Comparison of ENCODE assay signal across 11 cellular contexts in the genomic region with DNA sequence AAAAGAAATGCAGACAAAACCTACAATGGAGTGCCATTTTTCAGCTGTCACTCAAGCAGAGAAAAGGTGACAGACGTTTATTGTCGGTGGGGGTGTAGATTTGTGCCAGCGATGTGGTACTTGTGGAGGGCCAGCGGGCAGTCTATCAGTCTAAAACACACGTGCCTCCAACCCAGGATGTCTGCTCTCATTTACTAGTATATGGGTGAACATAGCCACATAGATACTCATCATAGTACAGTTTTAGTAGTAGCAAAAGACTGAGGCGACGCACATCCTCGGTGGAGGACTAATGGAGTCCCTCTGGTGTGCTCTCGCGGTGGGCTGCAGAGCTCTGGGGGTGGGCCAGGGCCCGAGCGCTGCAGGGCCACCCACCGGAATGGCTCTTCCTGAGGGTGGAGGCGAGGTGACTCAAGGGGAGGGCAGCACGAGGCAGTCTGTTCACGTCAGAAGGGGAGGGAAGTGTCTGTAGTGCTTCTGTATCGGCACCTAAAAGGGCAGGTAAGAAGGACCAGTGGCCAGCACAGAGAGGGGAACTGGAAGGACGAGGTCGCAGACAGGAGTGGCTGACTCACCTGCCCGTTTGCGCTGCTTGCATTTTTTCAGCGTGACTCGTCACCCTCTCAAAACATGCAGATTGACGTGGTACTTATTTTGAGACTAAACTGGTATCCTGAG. TPM values are rescaled to one million over a fixed set of nuclear protein-coding genes. Genes with fewer than 3 reads are reported as not detected.
A peak's percentile ranks its signal among the peaks of the same experiment; 100 is the strongest.
DNase-seq lines count a peak whose midpoint lies in the region; ATAC-seq, FAIRE-seq and TF ChIP-seq lines count a peak whose summit lies in the region.
"Had no signal": no experiment of that assay in that cellular context is flagged by ENCODE, and none has a peak within 500 bp of the region (broad histone marks: within the 10 kb centered on the region; RNA-seq: fewer than 3 reads in every experiment).

No MANE protein-coding gene starts in this region.

- no peaks in the 10 kb centered on the region for H4K20me1 ChIP-seq in K562 (replicated peaks; ENCODE audit: control insufficient read depth, insufficient read depth, low read length)

- intact Hi-C loops in K562 (cut with micrococcal nuclease) (no loop called here), upper lobe of right lung (cut with DNase I) (no loop called here)

- H3K27ac ChIP-seq in K562 (ENCODE audit: extremely low read depth, low read depth, low read length) = no peak overlapping the region
- H3K27ac ChIP-seq in upper lobe of right lung = no peak overlapping the region

- ATAC-seq in K562 (no peak; the same call in 2 of the 3 replicates), upper lobe of right lung (peak; percentile 96)
- ATAC-seq: activated CD8-positive, alpha-beta T cell treated with anti-CD3 and anti-CD28 coated beads for 36 hours had no signal

- no peak for FAIRE-seq in K562 (lab: Jason Lieb, UNC)
- FAIRE-seq: A204.1 had no signal

- TF ChIP-seq RAD21 in K562 (CRISPR knock-in tag; conservative IDR thresholded peaks at IDR 0.05 in 1 of 2, IDR thresholded peaks at IDR 0.05 in 1 of 2) = no peak

- no peak for TF ChIP-seq POLR2A in K562 (conservative IDR thresholded peaks at IDR 0.05)

- TF ChIP-seq CTCF in K562 (IDR thresholded peaks at IDR 0.05 in 2 of 3, conservative IDR thresholded peaks at IDR 0.05 in 1 of 3; ENCODE audit: insufficient read depth in 2 of 3, low read depth in 1 of 3, low read length in 3 of 3) (no peak), upper lobe of right lung (IDR thresholded peaks at IDR 0.05) (no peak)

- no TSS peak for BruUV-seq in K562 (replicated peaks; lab: Mats Ljungman, UMichigan)

- POLR2A ChIA-PET in K562 (lab: Yijun Ruan, JAX) = interaction anchor here (1.2 to 2.3 kb wide), 3 partner anchors 8 to 12 kb away, joined by 4 to 5 read pairs (median 4); no protein-coding TSS in a partner anchor

- H3K36me3 ChIP-seq in K562 (ENCODE audit: control insufficient read depth, insufficient read depth, low read length) = peaks cover 89% of the 10 kb centered on the region
- H3K36me3 ChIP-seq in upper lobe of right lung = peaks cover 69% of the 10 kb centered on the region

- TF ChIP-seq EP300 in K562 (IDR thresholded peaks at IDR 0.05; ENCODE audit: low read length) = no peak

- DNase-seq in activated CD8-positive, alpha-beta memory T cell treated with anti-CD3 and anti-CD28 coated beads for 24 hours = peak; percentile 49
- no peak for DNase-seq in activated CD8-positive, alpha-beta memory T cell treated with anti-CD3 and anti-CD28 coated beads, Interleukin-2, amount 50 U/mL, for 4 hours
- DNase-seq in K562 (ENCODE audit: extremely low read depth in 1 of 4, low spot score in 3 of 4) = no peak
- DNase-seq in iPS-NIHi7 (ENCODE audit: extremely low spot score) = peak; percentile 73
- DNase-seq in upper lobe of right lung = peak; percentile 81
- no peak for DNase-seq in NCI-H2107 (lab: John Stamatoyannopoulos, UW)
- no peak for DNase-seq in NCI-H2196 (lab: John Stamatoyannopoulos, UW; ENCODE audit: unreplicated experiment)
- DNase-seq in stimulated activated CD4-positive, alpha-beta T cell treated with anti-CD3 and anti-CD28 coated beads, Interleukin-15, amount 100 ng/mL, for 24 hours = no peak
- DNase-seq: activated CD8-positive, alpha-beta T cell treated with anti-CD3 and anti-CD28 coated beads for 36 hours; central memory CD4-positive, alpha-beta T cell had no signal

- H3K4me3 ChIP-seq in K562 = no peak overlapping the region
- H3K4me3 ChIP-seq in upper lobe of right lung = no peak overlapping the region

- CTCF ChIA-PET in K562 (lab: Yijun Ruan, JAX; ENCODE audit: low intra/inter-chr PET ratio) = no interaction called here

- no peak overlapping the region for H3K9ac ChIP-seq in K562 (ENCODE audit: insufficient read depth in 1 of 2, low read depth in 2 of 2, low read length in 2 of 2)

- H3K79me2 ChIP-seq in K562 (ENCODE audit: control insufficient read depth, insufficient read depth, low read length) = no peaks in the 10 kb centered on the region

- no peak overlapping the region for H2AFZ ChIP-seq in K562 (ENCODE audit: low read depth, low read length)

- H3K9me3 ChIP-seq in K562 (replicated peaks; ENCODE audit: control insufficient read depth, insufficient read depth, low read depth, low read length) (peaks cover 5% of the 10 kb centered on the region), upper lobe of right lung (no peaks in the 10 kb centered on the region)

- H3K9me1 ChIP-seq in K562 (ENCODE audit: control insufficient read depth, insufficient read depth, low read length) = no peaks in the 10 kb centered on the region

- WGBS in K562 (ENCODE audit: insufficient coverage, low coverage, missing lambda C conversion rate) = 86% methylated on average over 24 of the region's 24 CpGs

- in situ Hi-C loops in K562 (cut with MboI) = no loop called here

- no peak overlapping the region for H3K4me2 ChIP-seq in K562 (ENCODE audit: insufficient read depth, low read length)

- H3K27me3 ChIP-seq in K562 (ENCODE audit: control insufficient read depth in 2 of 2, insufficient read depth in 2 of 2, low read length in 2 of 2) (no peaks in the 10 kb centered on the region), upper lobe of right lung (no peaks in the 10 kb centered on the region)

- H3K4me1 ChIP-seq in K562 (replicated peaks in 1 of 2; ENCODE audit: control insufficient read depth in 2 of 2, insufficient read depth in 2 of 2, low read length in 2 of 2) = peaks cover 0 to 3% of the 10 kb centered on the region in 2 experiments; a peak in 1 of 5 replicates
- no peaks in the 10 kb centered on the region for H3K4me1 ChIP-seq in upper lobe of right lung

TF ChIP-seq in K562, 482 proteins besides CTCF, POLR2A, EP300 and RAD21:
- TF ChIP-seq ILK (tag; IDR thresholded peaks at IDR 0.05; ENCODE audit: borderline replicate concordance, low read depth) (no peak), POLR2G (IDR thresholded peaks at IDR 0.05; ENCODE audit: low read depth, low read length) (0 out of 2 replicates have a peak, but pooled peaks have one; percentile 41), SRSF7 (optimal IDR thresholded peaks at IDR 0.05; ENCODE audit: low read depth, low read length) (no peak), GTF2F1 (IDR thresholded peaks at IDR 0.05; ENCODE audit: low read depth, low read length) (no peak), NFIX (CRISPR knock-in tag; IDR thresholded peaks at IDR 0.05; ENCODE audit: low read depth) (0 out of 2 replicates have a peak, but pooled peaks have one; percentile 6)
- TF ChIP-seq, protein P1, sequence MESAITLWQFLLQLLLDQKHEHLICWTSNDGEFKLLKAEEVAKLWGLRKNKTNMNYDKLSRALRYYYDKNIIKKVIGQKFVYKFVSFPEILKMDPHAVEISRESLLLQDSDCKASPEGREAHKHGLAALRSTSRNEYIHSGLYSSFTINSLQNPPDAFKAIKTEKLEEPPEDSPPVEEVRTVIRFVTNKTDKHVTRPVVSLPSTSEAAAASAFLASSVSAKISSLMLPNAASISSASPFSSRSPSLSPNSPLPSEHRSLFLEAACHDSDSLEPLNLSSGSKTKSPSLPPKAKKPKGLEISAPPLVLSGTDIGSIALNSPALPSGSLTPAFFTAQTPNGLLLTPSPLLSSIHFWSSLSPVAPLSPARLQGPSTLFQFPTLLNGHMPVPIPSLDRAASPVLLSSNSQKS (CRISPR knock-in tag; IDR thresholded peaks at IDR 0.05) = no peak
- TF ChIP-seq, protein P2, sequence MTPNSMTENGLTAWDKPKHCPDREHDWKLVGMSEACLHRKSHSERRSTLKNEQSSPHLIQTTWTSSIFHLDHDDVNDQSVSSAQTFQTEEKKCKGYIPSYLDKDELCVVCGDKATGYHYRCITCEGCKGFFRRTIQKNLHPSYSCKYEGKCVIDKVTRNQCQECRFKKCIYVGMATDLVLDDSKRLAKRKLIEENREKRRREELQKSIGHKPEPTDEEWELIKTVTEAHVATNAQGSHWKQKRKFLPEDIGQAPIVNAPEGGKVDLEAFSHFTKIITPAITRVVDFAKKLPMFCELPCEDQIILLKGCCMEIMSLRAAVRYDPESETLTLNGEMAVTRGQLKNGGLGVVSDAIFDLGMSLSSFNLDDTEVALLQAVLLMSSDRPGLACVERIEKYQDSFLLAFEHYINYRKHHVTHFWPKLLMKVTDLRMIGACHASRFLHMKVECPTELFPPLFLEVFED (CRISPR knock-in tag; conservative IDR thresholded peaks at IDR 0.05) = no peak

RNA-seq across cellular contexts. Expression of gene SFSWAP, which starts 26.1 kb away (rescaled TPM):
- 141 and 174 TPM in 2 replicates for total RNA-seq in K562 (2011; cell fraction: chromatin; rRNA removed; ENCODE audit: low replicate concordance)
- total RNA-seq in K562 (2011; cell fraction: nucleolus; rRNA removed) = 69.2 and 73.8 TPM in 2 replicates
- total RNA-seq in K562 (2011; cell fraction: nucleoplasm; rRNA removed) = 106 and 133 TPM in 2 replicates
- total RNA-seq in K562 (2014; rRNA removed) = 47.5 and 53.4 TPM in 2 replicates
- 21.9 and 23.4 TPM in 2 replicates for total RNA-seq in K562 (2014; rRNA removed; fragmentation: Illumina TruSeq; extraction: Trizol)
- total RNA-seq in K562 (2015; rRNA removed; fragmentation: Illumina TruSeq; extraction: Trizol) = 31.0 and 32.6 TPM in 2 replicates
- 57.3 and 60.4 TPM in 2 replicates for total RNA-seq in K562 (2021)
- 17.4 and 33.1 TPM in 2 replicates for polyA plus RNA-seq in K562 (2011; rRNA removed)
- polyA plus RNA-seq in K562 (2011; cell fraction: cytosol; rRNA removed) = 17.2 and 28.4 TPM in 2 replicates
- polyA plus RNA-seq in K562 (2011; cell fraction: nucleus; rRNA removed) = 104 and 135 TPM in 2 replicates
- 26.3 and 38.9 TPM in 2 replicates for polyA plus RNA-seq in K562 (2012)
- 47.9 and 49.4 TPM in 2 replicates for polyA plus RNA-seq in K562 (2014; fragmentation: Illumina TruSeq; extraction: Trizol)
- 1 to 10 TPM; 2.4 to 2.8 TPM for polyA plus RNA-seq in K562 (2014; fragmentation: Nextera tagmentation; extraction: Ambion mirVana)
- polyA plus RNA-seq in K562 (2014; rRNA removed) = 36.2 and 42.4 TPM in 2 replicates
- polyA minus RNA-seq in K562 (2011; rRNA and poly(A)+ RNA removed) = 24.6 and 36.6 TPM in 2 replicates
- 18.6 and 35.6 TPM in 2 replicates for polyA minus RNA-seq in K562 (2011; cell fraction: cytosol; rRNA and poly(A)+ RNA removed)
- polyA minus RNA-seq in K562 (2011; cell fraction: nucleus; rRNA and poly(A)+ RNA removed) = 50.4 and 79.0 TPM in 2 replicates
- total RNA-seq in upper lobe of right lung = 51.2 TPM

Comparison
In these comparisons a context has a peak if more than half of its experiments do, and no peak if none do; other contexts are left out.
1. DNase-seq: peak in activated CD8-positive, alpha-beta memory T cell treated with anti-CD3 and anti-CD28 coated beads for 24 hours (single experiment), iPS-NIHi7 (single experiment) and upper lobe of right lung (single experiment); none in activated CD8-positive, alpha-beta memory T cell treated with anti-CD3 and anti-CD28 coated beads, Interleukin-2, amount 50 U/mL, for 4 hours (single experiment), K562 (0 of 4), NCI-H2107 (single experiment), NCI-H2196 (single experiment) and stimulated activated CD4-positive, alpha-beta T cell treated with anti-CD3 and anti-CD28 coated beads, Interleukin-15, amount 100 ng/mL, for 24 hours (single experiment).